Comparison of ENCODE assay signal across 16 cellular contexts in the genomic region with DNA sequence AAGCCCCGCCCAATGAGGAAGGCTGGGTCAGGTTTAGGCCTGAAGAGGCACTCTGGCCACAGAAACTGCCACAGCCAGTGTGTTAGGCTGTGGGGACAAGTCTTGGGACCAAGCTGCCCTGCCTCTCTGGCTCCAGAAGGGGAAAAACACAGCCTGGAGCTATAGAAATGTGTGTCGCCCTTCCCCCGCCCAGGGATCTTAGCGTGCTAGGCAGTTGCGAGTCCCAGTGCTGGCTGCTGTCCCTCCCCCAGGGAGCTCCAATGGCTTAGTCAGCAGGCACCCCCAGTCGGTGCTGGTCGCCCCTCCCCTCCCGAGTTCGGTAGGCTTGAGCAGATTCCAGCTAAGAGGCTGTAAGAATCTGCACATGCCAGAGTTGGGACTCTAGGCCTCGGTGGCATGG.
"Had no signal": no experiment of that assay in that cellular context is flagged by ENCODE, and none has a peak within 500 bp of the region (broad histone marks: within the 10 kb centered on the region; RNA-seq: fewer than 3 reads in every experiment).

No MANE protein-coding gene starts in this region.

- H3K27me3 ChIP-seq: foreskin keratinocyte, right atrium auricular region, stomach, upper lobe of right lung had no signal

- DNase-seq: activated CD4-positive, alpha-beta T cell treated with anti-CD3 and anti-CD28 coated beads, Interleukin-2, amount 50 U/mL, for 1 hour; activated CD4-positive, CD25-positive, alpha-beta regulatory T cell; activated naive CD4-positive, alpha-beta T cell; activated naive CD8-positive, alpha-beta T cell treated with anti-CD3 and anti-CD28 coated beads, Interleukin-2, amount 10 ng/mL, durations not matched to agents 7 days and 5 days; central memory CD4-positive, alpha-beta T cell; effector CD4-positive, alpha-beta T cell; foreskin keratinocyte; left ventricle myocardium inferior; naive thymus-derived CD8-positive, alpha-beta T cell; stomach; T-helper 17 cell; upper lobe of right lung had no signal

- H3K36me3 Mint-ChIP-seq: activated naive CD8-positive, alpha-beta T cell treated with anti-CD3 and anti-CD28 coated beads, Interleukin-2, amount 10 ng/mL, durations not matched to agents 7 days and 5 days; brain had no signal

- H3K27ac Mint-ChIP-seq: activated naive CD8-positive, alpha-beta T cell treated with anti-CD3 and anti-CD28 coated beads, Interleukin-2, amount 10 ng/mL, durations not matched to agents 7 days and 5 days; brain; naive thymus-derived CD8-positive, alpha-beta T cell; T-helper 17 cell had no signal

- ATAC-seq: foreskin keratinocyte; naive thymus-derived CD8-positive, alpha-beta T cell; T-helper 17 cell; upper lobe of right lung had no signal

- H3K27me3 Mint-ChIP-seq: activated naive CD8-positive, alpha-beta T cell treated with anti-CD3 and anti-CD28 coated beads, Interleukin-2, amount 10 ng/mL, durations not matched to agents 7 days and 5 days; T-helper 17 cell had no signal

- H3K4me3 Mint-ChIP-seq: activated naive CD8-positive, alpha-beta T cell treated with anti-CD3 and anti-CD28 coated beads, Interleukin-2, amount 10 ng/mL, durations not matched to agents 7 days and 5 days; brain; naive thymus-derived CD8-positive, alpha-beta T cell; T-helper 17 cell had no signal

- H3K9me3 ChIP-seq: upper lobe of right lung had no signal

- H3K4me1 Mint-ChIP-seq: activated naive CD8-positive, alpha-beta T cell treated with anti-CD3 and anti-CD28 coated beads, Interleukin-2, amount 10 ng/mL, durations not matched to agents 7 days and 5 days; brain; naive thymus-derived CD8-positive, alpha-beta T cell; T-helper 17 cell had no signal

- H3K27ac ChIP-seq: coronary artery, foreskin keratinocyte, left ventricle myocardium inferior, right atrium auricular region, stomach, thoracic aorta, upper lobe of right lung had no signal

- H3K4me3 ChIP-seq: coronary artery, left ventricle myocardium inferior, right atrium auricular region, stomach, thoracic aorta, upper lobe of right lung had no signal

- H3K36me3 ChIP-seq: left ventricle myocardium inferior, right atrium auricular region, stomach, thoracic aorta, upper lobe of right lung had no signal

- H3K4me1 ChIP-seq: foreskin keratinocyte, left ventricle myocardium inferior, right atrium auricular region, stomach, upper lobe of right lung had no signal
